Comparison of ENCODE assay signal across 1 cellular context in the genomic region with DNA sequence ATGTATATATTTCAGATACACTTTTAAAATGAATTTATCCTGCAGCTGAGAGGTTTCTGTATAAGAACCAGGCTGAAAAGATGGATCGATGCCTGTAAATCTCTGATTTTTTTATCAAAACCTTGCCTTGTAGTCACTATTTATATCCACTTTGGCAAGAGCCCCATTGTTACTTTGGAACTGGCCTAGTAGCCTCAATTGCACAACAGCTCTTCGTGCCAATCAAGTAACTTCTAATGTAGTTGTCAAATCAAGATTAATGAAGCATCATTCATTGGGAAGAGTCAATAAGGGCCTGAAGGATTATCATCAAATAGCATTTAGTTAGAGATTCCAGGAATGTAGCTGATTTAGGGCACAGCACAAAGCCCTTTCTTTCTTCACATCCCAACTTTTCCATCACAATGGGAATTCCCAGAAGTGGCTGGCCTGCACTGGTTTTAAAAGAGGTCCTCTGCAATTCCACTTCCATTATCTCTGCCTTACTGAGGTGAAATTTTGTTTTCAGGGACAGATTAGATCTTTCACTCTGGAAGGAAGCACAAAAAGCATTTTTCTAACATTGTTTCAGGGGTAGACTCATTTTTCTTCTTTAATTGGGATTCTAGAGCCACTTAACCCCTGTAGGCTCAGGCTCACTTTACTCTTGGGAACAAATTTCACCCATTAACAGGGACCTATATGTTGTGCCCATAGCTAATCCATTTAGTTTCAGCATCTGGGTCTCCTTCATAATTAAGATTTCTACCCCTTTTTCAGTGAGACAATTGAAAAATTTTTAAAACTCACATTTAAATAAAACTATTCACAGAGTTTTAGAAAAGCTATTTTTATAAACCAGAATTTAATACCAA.
TF ChIP-seq lines count a peak whose summit lies in the region.

No MANE protein-coding gene starts in this region.

TF ChIP-seq in GM23338, 12 proteins besides CTCF, POLR2A, EP300 and RAD21 (continued from another document):
- TF ChIP-seq ZNF462 (CRISPR knock-in tag; IDR thresholded peaks at IDR 0.05), result peak; percentile 100
